In the genomic region with DNA sequence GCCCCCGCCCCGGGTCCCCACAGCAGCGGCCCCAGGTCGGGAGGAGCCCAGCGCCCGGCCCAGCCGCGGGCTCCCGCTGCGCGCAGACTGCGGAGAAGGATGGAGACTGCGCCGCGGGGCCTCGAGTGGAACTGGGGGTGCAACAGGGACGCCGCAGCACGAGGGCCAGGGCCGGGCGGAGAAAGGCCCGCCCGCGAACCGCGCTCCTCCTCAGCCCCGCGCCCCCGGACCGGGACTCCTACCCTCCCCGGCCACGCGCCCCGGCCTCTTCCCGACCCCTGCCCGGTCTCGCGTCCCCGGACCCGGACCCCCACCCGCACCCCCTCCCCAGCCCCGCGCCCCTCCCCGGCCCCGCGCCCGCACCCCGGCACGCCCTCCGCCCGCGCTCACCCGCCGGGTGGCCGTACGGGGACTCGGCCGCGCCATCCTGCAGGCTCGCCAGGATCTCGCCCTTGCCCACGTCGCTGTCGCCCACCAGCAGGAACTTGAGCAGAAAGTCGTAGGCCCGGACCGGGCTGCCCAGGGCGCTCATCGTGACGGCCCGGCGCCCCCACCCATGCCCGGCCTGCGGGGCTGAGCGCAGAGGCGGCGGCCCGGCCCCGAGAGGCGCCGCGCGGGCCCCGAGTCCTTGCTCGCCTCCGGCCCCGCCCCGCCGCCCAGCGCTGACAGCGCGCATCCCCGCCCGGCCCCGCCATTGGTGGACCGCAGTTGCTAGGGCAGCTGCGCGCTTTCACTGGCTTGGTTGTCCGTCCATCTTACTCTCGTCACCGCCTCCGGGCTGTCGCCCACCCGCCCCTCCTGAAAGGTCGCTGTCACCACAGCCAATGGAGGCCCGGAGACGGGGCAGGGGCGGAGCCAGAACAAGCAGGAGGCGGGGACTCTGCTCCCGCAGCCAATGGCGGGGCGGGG, we compare ENCODE assay signal across 8 cellular contexts. TPM values are rescaled to one million over a fixed set of nuclear protein-coding genes. Genes with fewer than 3 reads are reported as not detected.
DNase-seq lines count a peak whose midpoint lies in the region; ATAC-seq and TF ChIP-seq lines count a peak whose summit lies in the region.

Gene RAB40B, minus strand, starts transcription at position 634 of the 909 bp plus-strand sequence. Its CDS starts 102 bp downstream, at position 532.

- H3K9me3 ChIP-seq in Panc1 (ENCODE audit: control insufficient read depth, insufficient read depth, low read depth, low read length) (no peaks in the 10 kb centered on the region), esophagus squamous epithelium (peaks cover 0 to 13% (median 8%) of the 10 kb centered on the region in 3 donors), muscle layer of colon (ENCODE audit: low read length) (no peaks in the 10 kb centered on the region)

- TF ChIP-seq POLR2A in esophagus squamous epithelium (IDR thresholded peaks at IDR 0.05): peak in 3 of 4 donors; percentile 38 to 56 (median 38)

- H3K4me1 ChIP-seq in Panc1 (ENCODE audit: control insufficient read depth, insufficient read depth, low read length): 0 out of 2 replicates have a peak, but pooled peaks cover 5% of the 10 kb centered on the region
- peaks cover 28 to 49% (median 31%) of the 10 kb centered on the region in 3 donors for H3K4me1 ChIP-seq in esophagus squamous epithelium
- peaks cover 11% of the 10 kb centered on the region for H3K4me1 ChIP-seq in muscle layer of colon (ENCODE audit: insufficient read depth, low read length)

- TF ChIP-seq CTCF in Panc1 (IDR thresholded peaks at IDR 0.05) (no peak), esophagus squamous epithelium (IDR thresholded peaks at IDR 0.05) (no peak)

- H3K27me3 ChIP-seq in Panc1 (ENCODE audit: control insufficient read depth, insufficient read depth, low read length) (peaks cover 2% of the 10 kb centered on the region; the same call in 1 of the 2 replicates), esophagus squamous epithelium (no peaks in the 10 kb centered on the region), muscle layer of colon (ENCODE audit: control insufficient read depth in 1 of 2, insufficient read depth in 2 of 2, low read length in 2 of 2) (peaks cover 0 to 6% of the 10 kb centered on the region in 2 donors)

- no peak within 1 kb of the TSS for H3K27ac ChIP-seq in Panc1 (ENCODE audit: low read length)
- peak within 1 kb of the TSS; percentile 84 to 88 (median 85) for H3K27ac ChIP-seq in esophagus squamous epithelium
- H3K27ac ChIP-seq in muscle layer of colon (ENCODE audit: low read depth, low read length): no peak within 1 kb of the TSS

- no TSS peak for BruUV-seq in Panc1 (replicated peaks; lab: Mats Ljungman, UMichigan)

- intact Hi-C loops in Panc1 (cut with micrococcal nuclease; ENCODE audit: unreplicated experiment) (no loop called here), esophagus squamous epithelium (cut with DNase I) (no loop called here)

- peak within 1 kb of the TSS; percentile 52 for H3K4me3 ChIP-seq in Jurkat, Clone E6-1 (ENCODE audit: low read length)
- H3K4me3 ChIP-seq in Panc1 (ENCODE audit: low read depth in 2 of 2, low read length in 2 of 2) (peak within 1 kb of the TSS; percentile 62 to 65), esophagus squamous epithelium (peak within 1 kb of the TSS; percentile 49 to 97 (median 76)), muscle layer of colon (ENCODE audit: low read depth in 1 of 2, low read length in 2 of 2) (peak within 1 kb of the TSS; percentile 70 to 80)

- no peak within 1 kb of the TSS for H3K9ac ChIP-seq in muscle layer of colon (ENCODE audit: low read length)

- DNase-seq in DMS79 (lab: John Stamatoyannopoulos, UW): peak; percentile 71
- peak; percentile 96 for DNase-seq in Jurkat, Clone E6-1 (ENCODE audit: low read depth, low spot score)
- peak; percentile 64 for DNase-seq in Panc1 (ENCODE audit: low read depth, low spot score)
- DNase-seq in activated T-helper 1 cell treated with Interleukin-2 at 50 U/mL for 16 hours (ENCODE audit: low read depth): peak; percentile 98
- peak; percentile 95 for DNase-seq in esophagus squamous epithelium (lab: John Stamatoyannopoulos, UW)
- DNase-seq in stimulated activated CD8-positive, alpha-beta memory T cell treated with anti-CD3 and anti-CD28 coated beads, Interleukin-4, amount 100 ng/mL, for 48 hours: peak; percentile 98

- CTCF ChIA-PET in Panc1 (lab: Charles Lee): no interaction called here

- WGBS in esophagus squamous epithelium, 2 donors: 0% methylated on average over 1 of the region's 112 CpGs; no CpG with 5 or more reads in 1 of the 2 donors

- ATAC-seq in GM21723 (IDR thresholded peaks at IDR 0.05; ENCODE audit: unreplicated experiment): peak; percentile 95
- peak; percentile 97 for ATAC-seq in Panc1

- H3K36me3 ChIP-seq in Panc1 (ENCODE audit: control insufficient read depth, insufficient read depth, low read length) (no peaks in the 10 kb centered on the region), esophagus squamous epithelium (peaks cover 0 to 13% (median 0%) of the 10 kb centered on the region in 3 donors), muscle layer of colon (ENCODE audit: insufficient read depth, low read length) (no peaks in the 10 kb centered on the region)

- POLR2A ChIA-PET in Panc1 (lab: Charles Lee): no interaction called here

- in situ Hi-C loops in Panc1 (cut with HindIII; ENCODE audit: low pct_unique_long_range_greater_than_20kb, low sequenced_read_pairs): no loop called here

RNA-seq across cellular contexts. Expression of gene RAB40B, which starts in this region (rescaled TPM):
- 8.8 TPM for polyA plus RNA-seq in Jurkat, Clone E6-1 (2012; ENCODE audit: insufficient read depth, insufficient read length)
- 7.1 TPM for total RNA-seq in Panc1 (2021; ENCODE audit: unreplicated experiment)
- polyA plus RNA-seq in Panc1 (2012; ENCODE audit: insufficient read length): 14.9 TPM
- total RNA-seq in esophagus squamous epithelium: 10 to 100 TPM in 2 of 4 donors, 1 to 10 TPM in 2; 3.4 to 20.8 (median 9.8) TPM

Comparison
In these comparisons a context has a peak if more than half of its experiments do, and no peak if none do; other contexts are left out.
1. H3K27ac ChIP-seq: peak in esophagus squamous epithelium (4 of 4); none in Panc1 (single experiment) and muscle layer of colon (single experiment).
2. Peak in every context shown above with its lines, with median percentiles within 50 percentile points of each other: DNase-seq and H3K4me3 ChIP-seq.